Comparison of ENCODE assay signal across 24 cellular contexts in the genomic region with DNA sequence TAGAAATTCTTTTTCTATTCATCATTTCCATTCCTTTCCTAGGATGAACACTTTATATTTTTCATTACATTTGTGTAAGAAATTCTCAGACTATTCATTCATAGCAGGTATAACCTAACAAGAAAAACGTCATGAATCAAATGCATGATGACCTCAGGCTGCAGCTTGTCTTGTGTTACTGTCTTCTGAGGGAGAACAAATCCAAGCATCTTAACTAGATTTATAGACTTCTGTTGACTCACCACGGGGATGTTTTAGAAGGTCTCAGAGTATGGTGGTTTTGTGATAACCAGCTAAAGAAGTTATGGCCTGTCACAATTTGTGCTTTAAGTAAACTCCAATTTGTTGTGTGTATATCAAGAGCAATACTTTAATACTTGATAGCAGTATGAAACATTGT.
DNase-seq lines count a peak whose midpoint lies in the region; ATAC-seq, FAIRE-seq and TF ChIP-seq lines count a peak whose summit lies in the region.
"Had no signal": no experiment of that assay in that cellular context is flagged by ENCODE, and none has a peak within 500 bp of the region (broad histone marks: within the 10 kb centered on the region; RNA-seq: fewer than 3 reads in every experiment).

No MANE protein-coding gene starts in this region.

- no peak overlapping the region for H2AFZ ChIP-seq in SK-N-SH (ENCODE audit: low read depth)
- no peak overlapping the region for H2AFZ ChIP-seq in astrocyte (ENCODE audit: low read depth, low read length)

- TF ChIP-seq RAD21 in SK-N-SH (IDR thresholded peaks at IDR 0.05; ENCODE audit: low read length) = no peak

- FAIRE-seq in astrocyte (lab: Jason Lieb, UNC) = no peak
- FAIRE-seq: HTR-8/SVneo had no signal

- POLR2A ChIA-PET in SK-N-SH (lab: Yijun Ruan, JAX) = no interaction called here

- H3K36me3 ChIP-seq in SK-N-SH (replicated peaks in 1 of 2; ENCODE audit: control insufficient read depth in 1 of 2, insufficient read depth in 2 of 2, low read length in 1 of 2) = no peaks in the 10 kb centered on the region
- no peaks in the 10 kb centered on the region for H3K36me3 ChIP-seq in astrocyte (ENCODE audit: insufficient read depth, low read length)
- H3K36me3 ChIP-seq in suprapubic skin = no peaks in the 10 kb centered on the region
- H3K36me3 ChIP-seq: BLaER1 treated with 17β-estradiol and CSF1 and Interleukin-3, amounts not matched to agents 10 nM and 100 nM; SJSA1 had no signal

- H3K4me3 ChIP-seq in SK-N-SH (ENCODE audit: low read depth in 2 of 2, low read length in 1 of 2) (no peak overlapping the region), astrocyte (ENCODE audit: insufficient read depth, low read depth, low read length) (no peak overlapping the region), suprapubic skin (no peak overlapping the region)
- H3K4me3 ChIP-seq: BLaER1 treated with 17β-estradiol and CSF1 and Interleukin-3, amounts not matched to agents 10 nM and 100 nM; SJSA1 had no signal

- H3K4me1 ChIP-seq in SK-N-SH (ENCODE audit: control insufficient read depth in 1 of 2, insufficient read depth in 2 of 2, low read depth in 1 of 2, low read length in 1 of 2) = no peaks in the 10 kb centered on the region
- no peaks in the 10 kb centered on the region for H3K4me1 ChIP-seq in astrocyte (ENCODE audit: insufficient read depth, low read length)
- no peaks in the 10 kb centered on the region for H3K4me1 ChIP-seq in suprapubic skin
- H3K4me1 ChIP-seq: BLaER1 treated with 17β-estradiol and CSF1 and Interleukin-3, amounts not matched to agents 10 nM and 100 nM; SJSA1 had no signal

- TF ChIP-seq POLR2A in suprapubic skin (IDR thresholded peaks at IDR 0.05) = no peak

- TF ChIP-seq CTCF in SK-N-SH (IDR thresholded peaks at IDR 0.05) (no peak), astrocyte (IDR thresholded peaks at IDR 0.05; ENCODE audit: insufficient read depth, low read depth, low read length) (no peak), suprapubic skin (IDR thresholded peaks at IDR 0.05) (no peak)

- H3K27ac Mint-ChIP-seq in astrocyte (ENCODE audit: unreplicated experiment) = no peak overlapping the region
- H3K27ac Mint-ChIP-seq: CD4-positive, alpha-beta memory T cell; H9 had no signal

- no peaks in the 10 kb centered on the region for H3K9me3 Mint-ChIP-seq in astrocyte (ENCODE audit: unreplicated experiment)
- H3K9me3 Mint-ChIP-seq: H9 had no signal

- H3K9me3 ChIP-seq in SK-N-SH = no peaks in the 10 kb centered on the region
- no peaks in the 10 kb centered on the region for H3K9me3 ChIP-seq in astrocyte (ENCODE audit: insufficient read depth, low read depth, low read length)
- H3K9me3 ChIP-seq in suprapubic skin = no peaks in the 10 kb centered on the region
- H3K9me3 ChIP-seq: BLaER1 treated with 17β-estradiol and CSF1 and Interleukin-3, amounts not matched to agents 10 nM and 100 nM; SJSA1 had no signal

- H3K79me2 ChIP-seq in SK-N-SH (ENCODE audit: insufficient read depth) (no peaks in the 10 kb centered on the region), astrocyte (ENCODE audit: insufficient read depth, low read length) (no peaks in the 10 kb centered on the region)

- no peak for ATAC-seq in SK-N-SH treated with all-trans-retinoic acid at 6 μM for 48 hours
- no peak for ATAC-seq in HG03135 (IDR thresholded peaks at IDR 0.05; ENCODE audit: unreplicated experiment)
- no peak for ATAC-seq in GM21528 (IDR thresholded peaks at IDR 0.05; ENCODE audit: low FRiP score, unreplicated experiment)
- ATAC-seq: Right ventricle myocardium inferior had no signal

- WGBS in SK-N-SH (ENCODE audit: low lambda C conversion rate) = 7% methylated on average over 2 of the region's 2 CpGs
- WGBS in suprapubic skin = 29% methylated on average over 2 of the region's 2 CpGs

- H3K27me3 ChIP-seq in SK-N-SH (ENCODE audit: insufficient read depth) (no peaks in the 10 kb centered on the region), astrocyte (ENCODE audit: insufficient read depth, low read length) (no peaks in the 10 kb centered on the region), suprapubic skin (no peaks in the 10 kb centered on the region)
- H3K27me3 ChIP-seq: SJSA1 had no signal

- H3K4me1 Mint-ChIP-seq in astrocyte (ENCODE audit: low read depth, unreplicated experiment) = no peaks in the 10 kb centered on the region
- H3K4me1 Mint-ChIP-seq: CD4-positive, alpha-beta memory T cell had no signal

- H3K9me2 ChIP-seq in SK-N-SH = no peaks in the 10 kb centered on the region

- H3K27me3 Mint-ChIP-seq in astrocyte (ENCODE audit: low read depth, unreplicated experiment) = no peaks in the 10 kb centered on the region

- no peaks in the 10 kb centered on the region for H3K36me3 Mint-ChIP-seq in astrocyte (ENCODE audit: low read depth, unreplicated experiment)
- H3K36me3 Mint-ChIP-seq: CD4-positive, alpha-beta memory T cell had no signal

- H4K20me1 ChIP-seq in SK-N-SH (ENCODE audit: insufficient read depth) = no peaks in the 10 kb centered on the region
- H4K20me1 ChIP-seq in astrocyte (ENCODE audit: insufficient read depth, low read length) = no peaks in the 10 kb centered on the region
- H4K20me1 ChIP-seq: BLaER1 treated with 17β-estradiol and CSF1 and Interleukin-3, amounts not matched to agents 10 nM and 100 nM had no signal

- CTCF ChIA-PET in SK-N-SH (lab: Yijun Ruan, JAX) = interaction anchor here (1.3 kb wide), 1 partner anchor 14 kb away, joined by 3 read pairs; no protein-coding TSS in a partner anchor

- TF ChIP-seq EP300 in SK-N-SH (IDR thresholded peaks at IDR 0.05; ENCODE audit: borderline replicate concordance in 1 of 2, low read depth in 1 of 2, low read length in 1 of 2) (no peak), suprapubic skin (IDR thresholded peaks at IDR 0.05) (no peak)

- DNase-seq in SK-N-SH = no peak
- peak; percentile 42 for DNase-seq in astrocyte (ENCODE audit: low read depth)
- peak; percentile 60 for DNase-seq in kidney glomerular epithelial cell (lab: John Stamatoyannopoulos, UW)
- no peak for DNase-seq in suprapubic skin (ENCODE audit: low spot score in 2 of 2)
- no peak for DNase-seq in COLO668 (lab: John Stamatoyannopoulos, UW; ENCODE audit: unreplicated experiment)
- DNase-seq: CD4-positive, alpha-beta memory T cell; GDM1; H9; KG1; NCI-H1105; NCI-H146; NCI-H2029; NCI-H2227 treated with DMSO at 0.1 percent for 48 hours; NCI-H510A treated with DMSO at 0.1 percent for 48 hours; NCI-H774; SW 1271 had no signal

- H3F3A ChIP-seq in SK-N-SH (replicated peaks; ENCODE audit: insufficient read depth) = no peaks in the 10 kb centered on the region

- H3K4me3 Mint-ChIP-seq in astrocyte (ENCODE audit: unreplicated experiment) = no peak overlapping the region
- H3K4me3 Mint-ChIP-seq: CD4-positive, alpha-beta memory T cell; H9 had no signal

- H3K27ac ChIP-seq in SK-N-SH (ENCODE audit: low read depth in 2 of 2, low read length in 1 of 2) (no peak overlapping the region), astrocyte (ENCODE audit: low read depth, low read length) (no peak overlapping the region), suprapubic skin (no peak overlapping the region)
- H3K27ac ChIP-seq: 22Rv1; BLaER1 treated with 17β-estradiol and CSF1 and Interleukin-3, amounts not matched to agents 10 nM and 100 nM; SJSA1 had no signal

- H3K4me2 ChIP-seq in SK-N-SH (no peak overlapping the region), astrocyte (ENCODE audit: low read length) (no peak overlapping the region)
- H3K4me2 ChIP-seq: BLaER1 treated with 17β-estradiol and CSF1 and Interleukin-3, amounts not matched to agents 10 nM and 100 nM had no signal

- H3K9ac ChIP-seq in SK-N-SH (no peak overlapping the region), astrocyte (ENCODE audit: low read length) (no peak overlapping the region)
- H3K9ac ChIP-seq: BLaER1 treated with 17β-estradiol and CSF1 and Interleukin-3, amounts not matched to agents 10 nM and 100 nM had no signal

TF ChIP-seq in SK-N-SH treated with all-trans-retinoic acid at 6 μM for 48 hours, 23 proteins besides CTCF, POLR2A, EP300 and RAD21 (continues in another document):
- TF ChIP-seq TCF4 (CRISPR knock-in tag; IDR thresholded peaks at IDR 0.05; ENCODE audit: borderline replicate concordance) = no peak
- peak; percentile 65 for TF ChIP-seq ISL1 (CRISPR knock-in tag; IDR thresholded peaks at IDR 0.05)
- TF ChIP-seq ZNF8 (CRISPR knock-in tag; IDR thresholded peaks at IDR 0.05) = no peak
- TF ChIP-seq, protein P1, sequence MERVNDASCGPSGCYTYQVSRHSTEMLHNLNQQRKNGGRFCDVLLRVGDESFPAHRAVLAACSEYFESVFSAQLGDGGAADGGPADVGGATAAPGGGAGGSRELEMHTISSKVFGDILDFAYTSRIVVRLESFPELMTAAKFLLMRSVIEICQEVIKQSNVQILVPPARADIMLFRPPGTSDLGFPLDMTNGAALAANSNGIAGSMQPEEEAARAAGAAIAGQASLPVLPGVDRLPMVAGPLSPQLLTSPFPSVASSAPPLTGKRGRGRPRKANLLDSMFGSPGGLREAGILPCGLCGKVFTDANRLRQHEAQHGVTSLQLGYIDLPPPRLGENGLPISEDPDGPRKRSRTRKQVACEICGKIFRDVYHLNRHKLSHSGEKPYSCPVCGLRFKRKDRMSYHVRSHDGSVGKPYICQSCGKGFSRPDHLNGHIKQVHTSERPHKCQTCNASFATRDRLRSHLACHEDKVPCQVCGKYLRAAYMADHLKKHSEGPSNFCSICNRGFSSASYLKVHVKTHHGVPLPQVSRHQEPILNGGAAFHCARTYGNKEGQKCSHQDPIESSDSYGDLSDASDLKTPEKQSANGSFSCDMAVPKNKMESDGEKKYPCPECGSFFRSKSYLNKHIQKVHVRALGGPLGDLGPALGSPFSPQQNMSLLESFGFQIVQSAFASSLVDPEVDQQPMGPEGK (CRISPR knock-in tag; IDR thresholded peaks at IDR 0.05; ENCODE audit: borderline replicate concordance) = no peak
- TF ChIP-seq GLIS3 (CRISPR knock-in tag; IDR thresholded peaks at IDR 0.05) = no peak

Comparison
In these comparisons a context has a peak if more than half of its experiments do, and no peak if none do; other contexts are left out.
1. DNase-seq: peak in astrocyte (single experiment) and kidney glomerular epithelial cell (single experiment); none in SK-N-SH (single experiment), suprapubic skin (0 of 2) and COLO668 (single experiment).